Comparison of ENCODE assay signal across 18 cellular contexts in the genomic region with DNA sequence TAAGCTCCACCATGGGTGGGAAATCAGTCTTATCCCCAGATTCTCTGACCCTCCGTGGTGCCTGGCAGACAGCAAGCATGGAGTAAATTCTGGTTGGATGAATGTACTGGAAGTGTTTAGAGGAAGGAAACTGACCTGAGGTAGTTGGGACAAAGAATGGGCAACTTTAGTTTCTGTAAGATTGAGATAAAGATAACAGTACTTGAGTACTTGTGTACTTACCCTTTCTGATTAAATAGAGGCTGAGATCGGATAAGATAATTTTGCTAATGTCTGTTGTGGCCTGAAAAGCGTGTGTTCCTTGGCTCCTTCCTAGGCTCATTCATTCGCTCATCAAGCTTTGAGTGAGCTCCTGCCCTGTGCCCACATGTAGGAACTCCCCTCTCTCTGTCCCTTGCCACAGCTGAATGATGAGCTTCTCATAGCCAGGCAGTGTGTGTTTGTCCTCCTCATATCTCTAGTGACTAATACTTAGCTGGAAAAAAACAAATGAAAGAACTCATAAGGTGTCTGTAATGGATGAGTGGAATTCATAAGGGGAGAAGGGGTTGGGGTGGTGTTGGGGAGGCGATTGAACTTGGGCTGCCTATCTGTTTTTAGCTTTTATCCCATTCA.
DNase-seq lines count a peak whose midpoint lies in the region; ATAC-seq, FAIRE-seq and TF ChIP-seq lines count a peak whose summit lies in the region.
"Had no signal": no experiment of that assay in that cellular context is flagged by ENCODE, and none has a peak within 500 bp of the region (broad histone marks: within the 10 kb centered on the region; RNA-seq: fewer than 3 reads in every experiment).

No MANE protein-coding gene starts in this region.

- intact Hi-C loops in left ventricle myocardium inferior (cut with micrococcal nuclease) (no loop called here), Right ventricle myocardium superior (cut with DNase I) (no loop called here), tibial artery (cut with DNase I; ENCODE audit: low total_unique reads) (no loop called here)

- H3K36me3 ChIP-seq in left ventricle myocardium inferior, result peaks cover 33% of the 10 kb centered on the region
- peaks cover 29 to 66% (median 65%) of the 10 kb centered on the region in 3 donors for H3K36me3 ChIP-seq in tibial artery

- DNase-seq in left ventricle myocardium inferior (no peak), Right ventricle myocardium superior (no peak), astrocyte of the spinal cord (ENCODE audit: low read depth, low spot score) (peak; percentile 47), iris pigment epithelial cell (ENCODE audit: low read depth) (peak; percentile 58), tibial artery (no peak), D721Med (ENCODE audit: insufficient read length, low spot score) (no peak)
- DNase-seq: activated CD4-positive, alpha-beta T cell treated with anti-CD3 and anti-CD28 coated beads for 4 hours; activated CD8-positive, alpha-beta memory T cell treated with anti-CD3 and anti-CD28 coated beads, Interleukin-2, amount 50 U/mL, for 48 hours; activated naive CD4-positive, alpha-beta T cell treated with Interleukin-2 at 50 U/mL for 16 hours; COR-L47; foreskin fibroblast; NCI-H345; SIG-M5 had no signal

- H3K9me3 ChIP-seq in left ventricle myocardium inferior (replicated peaks) (no peaks in the 10 kb centered on the region), tibial artery (no peaks in the 10 kb centered on the region)

- H3K27me3 ChIP-seq in left ventricle myocardium inferior (ENCODE audit: low read depth), result no peaks in the 10 kb centered on the region
- H3K27me3 ChIP-seq in tibial artery, result no peaks in the 10 kb centered on the region

- H3K4me1 ChIP-seq in left ventricle myocardium inferior (peaks cover 60% of the 10 kb centered on the region), tibial artery (peaks cover 0 to 41% (median 22%) of the 10 kb centered on the region in 4 donors)

- in situ Hi-C loops in astrocyte of the spinal cord (cut with HindIII; ENCODE audit: low sequenced_read_pairs), result no loop called here

- ATAC-seq in Right ventricle myocardium superior (ENCODE audit: poor library complexity) (no peak), GM18498 (IDR thresholded peaks at IDR 0.05; ENCODE audit: unreplicated experiment) (no peak), GM21529 (IDR thresholded peaks at IDR 0.05; ENCODE audit: unreplicated experiment) (no peak)

- no peak for FAIRE-seq in D721Med (lab: Jason Lieb, UNC)
- FAIRE-seq: bronchial epithelial cell, G401.6, GM12891 had no signal

- H3K4me3 ChIP-seq in left ventricle myocardium inferior (no peak overlapping the region), astrocyte of the spinal cord (ENCODE audit: low read depth, low read length) (no peak overlapping the region), tibial artery (no peak overlapping the region)

- H3K27ac ChIP-seq in left ventricle myocardium inferior (replicated peaks) (peak overlapping the region; percentile 90), tibial artery (peak overlapping the region; percentile 8 to 56)

- TF ChIP-seq CTCF in left ventricle myocardium inferior (IDR thresholded peaks at IDR 0.05; ENCODE audit: borderline replicate concordance), result no peak
- no peak for TF ChIP-seq CTCF in astrocyte of the spinal cord (IDR thresholded peaks at IDR 0.05; ENCODE audit: low read depth, low read length)
- TF ChIP-seq CTCF in tibial artery (IDR thresholded peaks at IDR 0.05), result no peak
- no peak for TF ChIP-seq CTCF in D721Med (IDR thresholded peaks at IDR 0.05; ENCODE audit: insufficient read depth, missing control alignments)

Comparison
In these comparisons a context has a peak if more than half of its experiments do, and no peak if none do; other contexts are left out.
1. DNase-seq: peak in astrocyte of the spinal cord (single experiment) and iris pigment epithelial cell (single experiment); none in left ventricle myocardium inferior (single experiment), Right ventricle myocardium superior (single experiment), tibial artery (0 of 2) and D721Med (single experiment).